ENCODE assay signal across 22 cellular contexts in genomic region chr4:77788990-77789389, GRCh38.
"Had no signal": no experiment of that assay in that cellular context is flagged by ENCODE, and none has a peak within 500 bp of the region (broad histone marks: within the 10 kb centered on the region; RNA-seq: fewer than 3 reads in every experiment).

No MANE protein-coding gene starts in this region.

- FAIRE-seq: RCC 7860 had no signal

- H3K4me3 Mint-ChIP-seq: activated naive CD4-positive, alpha-beta T cell treated with anti-CD3 and anti-CD28 coated beads, Interleukin-2, amount 10 ng/mL, durations not matched to agents 7 days and 5 days had no signal

- H3K9me3 Mint-ChIP-seq: activated naive CD4-positive, alpha-beta T cell treated with anti-CD3 and anti-CD28 coated beads, Interleukin-2, amount 10 ng/mL, durations not matched to agents 7 days and 5 days; activated T-helper 2 cell treated with anti-CD3 and anti-CD28 coated beads, Interferon-gamma antibody, Interleukin-2, Interleukin-4, amounts not matched to agents 10 μg/mL and 5 μg/mL and 100 μg/mL, durations not matched to agents 14 hours and 24 hours and 36 hours had no signal

- H3K27me3 Mint-ChIP-seq: activated naive CD4-positive, alpha-beta T cell treated with anti-CD3 and anti-CD28 coated beads, Interleukin-2, amount 10 ng/mL, durations not matched to agents 7 days and 5 days had no signal

- ATAC-seq: SK-N-SH treated with all-trans-retinoic acid at 6 μM for 48 hours had no signal

- H3K27ac Mint-ChIP-seq: activated naive CD4-positive, alpha-beta T cell treated with anti-CD3 and anti-CD28 coated beads, Interleukin-2, amount 10 ng/mL, durations not matched to agents 7 days and 5 days; activated T-helper 2 cell treated with anti-CD3 and anti-CD28 coated beads, Interferon-gamma antibody, Interleukin-2, Interleukin-4, amounts not matched to agents 10 μg/mL and 5 μg/mL and 100 μg/mL, durations not matched to agents 14 hours and 24 hours and 36 hours had no signal

- DNase-seq: activated CD4-positive, alpha-beta T cell treated with anti-CD3 and anti-CD28 coated beads for 48 hours; activated CD4-positive, alpha-beta T cell treated with anti-CD3 and anti-CD28 coated beads, Interleukin-2, amount 50 U/mL, for 48 hours; activated CD8-positive, alpha-beta memory T cell treated with anti-CD3 and anti-CD28 coated beads, Interleukin-2, amount 50 U/mL, for 48 hours; activated gamma-delta T cell treated with Interleukin-2 at 50 U/mL for 16 hours; activated naive CD4-positive, alpha-beta T cell treated with anti-CD3 and anti-CD28 coated beads, Interleukin-2, amount 10 ng/mL, durations not matched to agents 7 days and 5 days; activated T-cell treated with anti-CD3 and anti-CD28 coated beads, Interleukin-2, amount 50 U/mL, for 1 hour; brain microvascular endothelial cell; Kasumi-1; KBM-7; NCI-H1105 treated with DMSO at 0.1 percent for 48 hours; NCI-H1436 treated with DMSO at 0.1 percent for 48 hours; NCI-H187 treated with DMSO at 0.1 percent for 48 hours; NCI-H2081 treated with DMSO at 0.1 percent for 48 hours; NCI-H446 treated with DMSO at 0.1 percent for 48 hours; NCI-H526 treated with DMSO at 0.1 percent for 48 hours; NK-92 treated with Interleukin-12 subunit alpha and Interleukin-12 subunit beta, amount 100 ng/mL, for 24 hours; OCI-M1; SHP77; SW 1271 had no signal
